Comparison of ENCODE assay signal across 9 cellular contexts in genomic region chr12:50542448-50542847, GRCh38. TPM values are rescaled to one million over a fixed set of nuclear protein-coding genes. Genes with fewer than 3 reads are reported as not detected.
DNase-seq lines count a peak whose midpoint lies in the region; ATAC-seq and TF ChIP-seq lines count a peak whose summit lies in the region.
"Had no signal": no experiment of that assay in that cellular context is flagged by ENCODE, and none has a peak within 500 bp of the region (broad histone marks: within the 10 kb centered on the region; RNA-seq: fewer than 3 reads in every experiment).

No MANE protein-coding gene starts in this region.

- H3K36me3 Mint-ChIP-seq in activated T-helper 1 cell treated with anti-CD3 and anti-CD28 coated beads, Interleukin-12 subunit alpha, Interleukin-12 subunit beta, Interleukin-2, Interleukin-4 antibody, amounts not matched to agents 30 ng/mL and 10 ng/mL and 1 ng/mL, durations not matched to agents 14 hours and 24 hours and 36 hours (ENCODE audit: low read depth) = peaks cover 9% of the 10 kb centered on the region

- H3K4me1 ChIP-seq in left lung = peaks cover 5 to 40% of the 10 kb centered on the region in 2 donors

- H3K9me3 ChIP-seq in left lung = no peaks in the 10 kb centered on the region
- H3K9me3 ChIP-seq: heart left ventricle had no signal

- intact Hi-C loops in activated T-helper 1 cell treated with anti-CD3 and anti-CD28 coated beads, Interleukin-12 subunit alpha, Interleukin-12 subunit beta, Interleukin-2, Interleukin-4 antibody, amounts not matched to agents 30 ng/mL and 10 ng/mL and 1 ng/mL, durations not matched to agents 14 hours and 24 hours and 36 hours (cut with micrococcal nuclease) = loop anchor here (1.0 kb wide), 5 partner anchors 9 to 78 kb away; no protein-coding TSS in a partner anchor
- intact Hi-C loops in left lung (cut with DNase I) = no loop called here

- peaks cover 28% of the 10 kb centered on the region for H3K4me1 Mint-ChIP-seq in activated T-helper 1 cell treated with anti-CD3 and anti-CD28 coated beads, Interleukin-12 subunit alpha, Interleukin-12 subunit beta, Interleukin-2, Interleukin-4 antibody, amounts not matched to agents 30 ng/mL and 10 ng/mL and 1 ng/mL, durations not matched to agents 14 hours and 24 hours and 36 hours (ENCODE audit: low read depth)

- ATAC-seq in left lung = peak; percentile 79
- ATAC-seq in GM18870 (IDR thresholded peaks at IDR 0.05; ENCODE audit: unreplicated experiment) = no peak
- ATAC-seq: heart left ventricle had no signal

- no peaks in the 10 kb centered on the region for H3K9me3 Mint-ChIP-seq in activated T-helper 1 cell treated with anti-CD3 and anti-CD28 coated beads, Interleukin-12 subunit alpha, Interleukin-12 subunit beta, Interleukin-2, Interleukin-4 antibody, amounts not matched to agents 30 ng/mL and 10 ng/mL and 1 ng/mL, durations not matched to agents 14 hours and 24 hours and 36 hours

- peak overlapping the region in 1 of 2 donors; percentile 48 for H3K27ac ChIP-seq in left lung
- H3K27ac ChIP-seq: heart left ventricle had no signal

- DNase-seq in Daoy (ENCODE audit: low read depth) (peak; percentile 72), HPDE6-E6E7 (ENCODE audit: extremely low spot score) (peak; percentile 81), left lung (no peak), GDM1 (lab: John Stamatoyannopoulos, UW) (no peak), OCI-M2 (lab: John Stamatoyannopoulos, UW; ENCODE audit: unreplicated experiment) (no peak)
- no peak for DNase-seq in activated T-helper 1 cell treated with anti-CD3 and anti-CD28 coated beads, Interleukin-12 subunit alpha, Interleukin-12 subunit beta, Interleukin-2, Interleukin-4 antibody, amounts not matched to agents 30 ng/mL and 10 ng/mL and 1 ng/mL, durations not matched to agents 14 hours and 24 hours and 36 hours (ENCODE audit: low spot score)
- no peak for DNase-seq in activated CD8-positive, alpha-beta memory T cell treated with anti-CD3 and anti-CD28 coated beads, Interleukin-2, amount 50 U/mL, for 4 hours
- DNase-seq: heart left ventricle had no signal

- TF ChIP-seq CTCF in left lung (IDR thresholded peaks at IDR 0.05) = no peak

- H3K4me3 Mint-ChIP-seq in activated T-helper 1 cell treated with anti-CD3 and anti-CD28 coated beads, Interleukin-12 subunit alpha, Interleukin-12 subunit beta, Interleukin-2, Interleukin-4 antibody, amounts not matched to agents 30 ng/mL and 10 ng/mL and 1 ng/mL, durations not matched to agents 14 hours and 24 hours and 36 hours = no peak overlapping the region

- H3K36me3 ChIP-seq in left lung = no peaks in the 10 kb centered on the region
- H3K36me3 ChIP-seq: heart left ventricle had no signal

- H3K27me3 Mint-ChIP-seq in activated T-helper 1 cell treated with anti-CD3 and anti-CD28 coated beads, Interleukin-12 subunit alpha, Interleukin-12 subunit beta, Interleukin-2, Interleukin-4 antibody, amounts not matched to agents 30 ng/mL and 10 ng/mL and 1 ng/mL, durations not matched to agents 14 hours and 24 hours and 36 hours (ENCODE audit: insufficient read depth) = no peaks in the 10 kb centered on the region

- H3K27ac Mint-ChIP-seq in activated T-helper 1 cell treated with anti-CD3 and anti-CD28 coated beads, Interleukin-12 subunit alpha, Interleukin-12 subunit beta, Interleukin-2, Interleukin-4 antibody, amounts not matched to agents 30 ng/mL and 10 ng/mL and 1 ng/mL, durations not matched to agents 14 hours and 24 hours and 36 hours = peak overlapping the region; percentile 84

- H3K4me3 ChIP-seq in left lung = no peak overlapping the region
- H3K4me3 ChIP-seq: heart left ventricle had no signal

- no peaks in the 10 kb centered on the region for H3K27me3 ChIP-seq in left lung
- H3K27me3 ChIP-seq: heart left ventricle had no signal

RNA-seq across cellular contexts. Expression of gene DIP2B, which starts 37.7 kb away (rescaled TPM):
- total RNA-seq in Daoy (2014; rRNA removed; shearing (Covaris generic)) = 33.9 and 35.2 TPM in 2 replicates
- 26.7 and 27.6 TPM in 2 replicates for total RNA-seq in activated T-helper 1 cell treated with anti-CD3 and anti-CD28 coated beads, Interleukin-12 subunit alpha, Interleukin-12 subunit beta, Interleukin-2, Interleukin-4 antibody, amounts not matched to agents 30 ng/mL and 10 ng/mL and 1 ng/mL, durations not matched to agents 14 hours and 24 hours and 36 hours
- 10 to 100 TPM; 26.5 to 34.0 TPM for total RNA-seq in left lung

Comparison
In these comparisons a context has a peak if more than half of its experiments do, and no peak if none do; other contexts are left out.
1. DNase-seq: peak in Daoy (single experiment) and HPDE6-E6E7 (single experiment); none in activated T-helper 1 cell treated with anti-CD3 and anti-CD28 coated beads, Interleukin-12 subunit alpha, Interleukin-12 subunit beta, Interleukin-2, Interleukin-4 antibody, amounts not matched to agents 30 ng/mL and 10 ng/mL and 1 ng/mL, durations not matched to agents 14 hours and 24 hours and 36 hours (single experiment), left lung (0 of 2), GDM1 (single experiment), activated CD8-positive, alpha-beta memory T cell treated with anti-CD3 and anti-CD28 coated beads, Interleukin-2, amount 50 U/mL, for 4 hours (single experiment) and OCI-M2 (single experiment).